In genomic region chr3:40086890-40087884, GRCh38 we compare ENCODE assay signal across 1 cellular context.
TF ChIP-seq lines count a peak whose summit lies in the region.

No MANE protein-coding gene starts in this region.

TF ChIP-seq in HepG2, 621 proteins besides CTCF, POLR2A, EP300 and RAD21 (continued from another document and continues in another):
- no peak for TF ChIP-seq ZBTB40 (IDR thresholded peaks at IDR 0.05)
- no peak for TF ChIP-seq ZBTB40 (CRISPR knock-in tag; IDR thresholded peaks at IDR 0.05)
- TF ChIP-seq ZIK1 (CRISPR knock-in tag; IDR thresholded peaks at IDR 0.05; ENCODE audit: borderline replicate concordance, low read depth): no peak
- TF ChIP-seq GRHL1 (CRISPR knock-in tag; conservative IDR thresholded peaks at IDR 0.05): no peak
- no peak for TF ChIP-seq ZNF281 (CRISPR knock-in tag; IDR thresholded peaks at IDR 0.05; ENCODE audit: borderline replicate concordance)
- no peak for TF ChIP-seq ZBTB2 (CRISPR knock-in tag; IDR thresholded peaks at IDR 0.05; ENCODE audit: low read depth)
- no peak for TF ChIP-seq GTF2F1 (IDR thresholded peaks at IDR 0.05; ENCODE audit: low read length)
- TF ChIP-seq FIP1L1 (IDR thresholded peaks at IDR 0.05; ENCODE audit: borderline replicate concordance, insufficient read depth, low read depth, low read length): no peak
- TF ChIP-seq ZSCAN25 (CRISPR knock-in tag; IDR thresholded peaks at IDR 0.05): no peak
- no peak for TF ChIP-seq ZNF343 (CRISPR knock-in tag; IDR thresholded peaks at IDR 0.05)
- no peak for TF ChIP-seq ZNF639 (CRISPR knock-in tag; conservative IDR thresholded peaks at IDR 0.05)
- TF ChIP-seq HMG20B (CRISPR knock-in tag; conservative IDR thresholded peaks at IDR 0.05): peak; percentile 95
- no peak for TF ChIP-seq ZNF773 (CRISPR knock-in tag; IDR thresholded peaks at IDR 0.05; ENCODE audit: borderline replicate concordance)
- no peak for TF ChIP-seq NCOA5 (CRISPR knock-in tag; IDR thresholded peaks at IDR 0.05)
- no peak for TF ChIP-seq ZNF337 (CRISPR knock-in tag; IDR thresholded peaks at IDR 0.05; ENCODE audit: borderline replicate concordance, low read depth)
- peak; percentile 72; the same call in 1 of the 2 replicates for TF ChIP-seq FOXA1 (IDR thresholded peaks at IDR 0.05)
- peak; percentile 87 for TF ChIP-seq FOXA1 (CRISPR knock-in tag; IDR thresholded peaks at IDR 0.05)
- TF ChIP-seq ATF2 (CRISPR knock-in tag; IDR thresholded peaks at IDR 0.05): 0 out of 2 replicates have a peak, but pooled peaks have one; percentile 39
- no peak for TF ChIP-seq ZNF616 (CRISPR knock-in tag; IDR thresholded peaks at IDR 0.05; ENCODE audit: low read depth)
- TF ChIP-seq ZNF282 (IDR thresholded peaks at IDR 0.05; ENCODE audit: partially characterized antibody): no peak
- no peak for TF ChIP-seq SIX4 (CRISPR knock-in tag; IDR thresholded peaks at IDR 0.05)
- no peak for TF ChIP-seq ZNF605 (CRISPR knock-in tag; IDR thresholded peaks at IDR 0.05)
- no peak for TF ChIP-seq EED (CRISPR knock-in tag; IDR thresholded peaks at IDR 0.05)
- TF ChIP-seq ZSCAN9 (CRISPR knock-in tag; IDR thresholded peaks at IDR 0.05; ENCODE audit: borderline replicate concordance): no peak
- TF ChIP-seq ZNF747 (CRISPR knock-in tag; IDR thresholded peaks at IDR 0.05; ENCODE audit: borderline replicate concordance): no peak
- no peak for TF ChIP-seq E2F1 (CRISPR knock-in tag; IDR thresholded peaks at IDR 0.05)
- TF ChIP-seq HHEX (CRISPR knock-in tag; IDR thresholded peaks at IDR 0.05): peak; percentile 48; the same call in 1 of the 2 replicates
- no peak for TF ChIP-seq ZNF34 (CRISPR knock-in tag; IDR thresholded peaks at IDR 0.05; ENCODE audit: borderline replicate concordance)
- no peak for TF ChIP-seq ETV6 (CRISPR knock-in tag; conservative IDR thresholded peaks at IDR 0.05)
- TF ChIP-seq CREB1 (IDR thresholded peaks at IDR 0.05): no peak
- TF ChIP-seq CREB1 (CRISPR knock-in tag; IDR thresholded peaks at IDR 0.05): no peak
- no peak for TF ChIP-seq ZBTB8A (CRISPR knock-in tag; IDR thresholded peaks at IDR 0.05; ENCODE audit: borderline replicate concordance, low read depth)
- no peak for TF ChIP-seq ZNF354B (CRISPR knock-in tag; IDR thresholded peaks at IDR 0.05)
- TF ChIP-seq ZNF253 (CRISPR knock-in tag; IDR thresholded peaks at IDR 0.05; ENCODE audit: borderline replicate concordance): no peak
- TF ChIP-seq HDAC1 (CRISPR knock-in tag; IDR thresholded peaks at IDR 0.05): 0 out of 2 replicates have a peak, but pooled peaks have one; percentile 22
- peak; percentile 76; the same call in 1 of the 2 replicates for TF ChIP-seq MIXL1 (CRISPR knock-in tag; IDR thresholded peaks at IDR 0.05)
- TF ChIP-seq ZBTB14 (CRISPR knock-in tag; IDR thresholded peaks at IDR 0.05): no peak
- no peak for TF ChIP-seq THAP11 (CRISPR knock-in tag; IDR thresholded peaks at IDR 0.05)
- no peak for TF ChIP-seq ZFAT (CRISPR knock-in tag; conservative IDR thresholded peaks at IDR 0.05)
